ENCODE assay signal across 8 cellular contexts in genomic region chr1:41662061-41662655, GRCh38.
A peak's percentile ranks its signal among the peaks of the same experiment; 100 is the strongest.
DNase-seq lines count a peak whose midpoint lies in the region; ATAC-seq, FAIRE-seq and TF ChIP-seq lines count a peak whose summit lies in the region.

No MANE protein-coding gene starts in this region.

- no peak for TF ChIP-seq RAD21 in Ishikawa (IDR thresholded peaks at IDR 0.05; ENCODE audit: low read depth)

- TF ChIP-seq CTCF in WERI-Rb-1 (IDR thresholded peaks at IDR 0.05; ENCODE audit: low read depth, low read length) (no peak), bronchial epithelial cell (IDR thresholded peaks at IDR 0.05; ENCODE audit: insufficient read depth, low read length, severe bottlenecking) (no peak), kidney epithelial cell (IDR thresholded peaks at IDR 0.05; ENCODE audit: insufficient read depth, low read length, poor library complexity, severe bottlenecking) (no peak)

- peak; percentile 57 for ATAC-seq in GM21390 (IDR thresholded peaks at IDR 0.05; ENCODE audit: unreplicated experiment)

- no peak for TF ChIP-seq EP300 in Ishikawa (IDR thresholded peaks at IDR 0.05; ENCODE audit: borderline replicate concordance)

- H3K27me3 ChIP-seq in WERI-Rb-1 (ENCODE audit: insufficient read depth, low read depth, severe bottlenecking) (no peaks in the 10 kb centered on the region), bronchial epithelial cell (ENCODE audit: control insufficient read depth, insufficient read depth, low read length) (no peaks in the 10 kb centered on the region), kidney epithelial cell (ENCODE audit: control insufficient read depth, insufficient read depth, low read length) (no peaks in the 10 kb centered on the region)

- peak overlapping the region; percentile 92 for H3K27ac ChIP-seq in WERI-Rb-1

- DNase-seq in DMS 273 (lab: John Stamatoyannopoulos, UW; ENCODE audit: unreplicated experiment) (peak; percentile 85), WERI-Rb-1 (peak; percentile 77), bronchial epithelial cell (ENCODE audit: low read depth) (peak; percentile 47), kidney epithelial cell (ENCODE audit: low read depth) (no peak), COLO829 (ENCODE audit: low spot score) (no peak)
- peak; percentile 78 for DNase-seq in stimulated activated CD4-positive, alpha-beta T cell treated with anti-CD3 and anti-CD28 coated beads, Interleukin-1b, Interleukin-23, amount 100 ng/mL, for 48 hours

- no peak for FAIRE-seq in bronchial epithelial cell (lab: Jason Lieb, UNC)

- H3K4me3 ChIP-seq in WERI-Rb-1 (ENCODE audit: low read depth, low read length): peak overlapping the region; percentile 68
- H3K4me3 ChIP-seq in bronchial epithelial cell (ENCODE audit: low read depth, low read length): peak overlapping the region; percentile 31
- H3K4me3 ChIP-seq in kidney epithelial cell (ENCODE audit: low read depth, low read length): peak overlapping the region; percentile 37

- H3K36me3 ChIP-seq in WERI-Rb-1: no peaks in the 10 kb centered on the region
- H3K36me3 ChIP-seq in bronchial epithelial cell (ENCODE audit: control insufficient read depth, insufficient read depth, low read length): no peaks in the 10 kb centered on the region
- H3K36me3 ChIP-seq in kidney epithelial cell (ENCODE audit: control insufficient read depth, insufficient read depth, low read length): no peaks in the 10 kb centered on the region

- H3K9me3 ChIP-seq in WERI-Rb-1 (ENCODE audit: severe bottlenecking): no peaks in the 10 kb centered on the region

TF ChIP-seq in Ishikawa, 13 proteins besides CTCF, POLR2A, EP300 and RAD21:
- TF ChIP-seq ZBTB7A (IDR thresholded peaks at IDR 0.05; ENCODE audit: low read depth): no peak; the same call in 1 of the 2 replicates
- TF ChIP-seq TAF1 (IDR thresholded peaks at IDR 0.05; ENCODE audit: low read depth): 0 out of 2 replicates have a peak, but pooled peaks have one; percentile 10

Comparison
In these comparisons a context has a peak if more than half of its experiments do, and no peak if none do; other contexts are left out.
1. DNase-seq: peak in DMS 273 (single experiment), WERI-Rb-1 (single experiment), bronchial epithelial cell (single experiment) and stimulated activated CD4-positive, alpha-beta T cell treated with anti-CD3 and anti-CD28 coated beads, Interleukin-1b, Interleukin-23, amount 100 ng/mL, for 48 hours (single experiment); none in kidney epithelial cell (single experiment) and COLO829 (single experiment).
2. Peak in every context shown above with its lines, with median percentiles within 50 percentile points of each other: H3K4me3 ChIP-seq.